ENCODE assay signal across 21 cellular contexts in the genomic region with DNA sequence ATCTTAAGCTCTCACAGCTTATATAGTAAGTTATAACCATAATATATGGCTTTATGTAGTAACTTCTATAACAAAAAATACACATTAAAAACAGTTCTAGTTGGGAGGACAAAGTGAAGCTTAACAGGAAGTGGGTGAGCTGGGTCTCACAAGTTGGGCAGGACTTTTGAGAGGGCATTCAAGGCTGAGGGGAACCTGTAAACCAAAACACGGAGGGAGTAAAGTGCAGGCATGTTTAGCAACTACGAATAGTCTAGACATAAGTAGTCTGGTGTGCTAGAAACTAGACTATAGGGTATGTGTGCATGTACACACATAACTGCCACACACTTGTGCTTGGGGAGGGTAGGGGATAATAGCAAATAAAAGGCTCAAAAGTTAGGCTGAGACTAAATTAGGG. TPM values are rescaled to one million over a fixed set of nuclear protein-coding genes. Genes with fewer than 3 reads are reported as not detected.
DNase-seq lines count a peak whose midpoint lies in the region; ATAC-seq, FAIRE-seq and TF ChIP-seq lines count a peak whose summit lies in the region.
"Had no signal": no experiment of that assay in that cellular context is flagged by ENCODE, and none has a peak within 500 bp of the region (broad histone marks: within the 10 kb centered on the region; RNA-seq: fewer than 3 reads in every experiment).

No MANE protein-coding gene starts in this region.

- 63 to 66% methylated on average over 2 of the region's 2 CpGs for WGBS in lower leg skin, 2 donors
- 92 to 97% methylated on average over 2 of the region's 2 CpGs for WGBS in GM23248 (ENCODE audit: low coverage in 1 of 2, low lambda C conversion rate in 2 of 2, missing lambda C conversion rate in 2 of 2), 2 experiments

- H3K9me2 ChIP-seq in GM23248 (ENCODE audit: insufficient read depth): no peaks in the 10 kb centered on the region

- H2AFZ ChIP-seq in GM23248: no peak overlapping the region

- peak; percentile 52 for ATAC-seq in activated CD8-positive, alpha-beta memory T cell treated with anti-CD3 and anti-CD28 coated beads, Interleukin-2, amount 10 ng/mL, durations not matched to agents 7 days and 5 days
- ATAC-seq: heart left ventricle had no signal

- in situ Hi-C loops in GM23248 (cut with MboI): loop anchor here (25.0 kb wide), 1 partner anchor 321 kb away; no protein-coding TSS in a partner anchor

- H3F3A ChIP-seq in GM23248 (ENCODE audit: insufficient read depth): 0 out of 2 replicates have a peak, but pooled peaks cover 4% of the 10 kb centered on the region

- peak overlapping the region; percentile 21 for H3K27ac ChIP-seq in effector memory CD4-positive, alpha-beta T cell (ENCODE audit: insufficient read depth, low read length, poor library complexity, severe bottlenecking)
- H3K27ac ChIP-seq in substantia nigra (ENCODE audit: low read depth, low read length, poor library complexity, severe bottlenecking) (peak overlapping the region; percentile 97), GM23248 (no peak overlapping the region)
- H3K27ac ChIP-seq: A549 had no signal

- DNase-seq in activated CD8-positive, alpha-beta memory T cell treated with anti-CD3 and anti-CD28 coated beads, Interleukin-2, amount 10 ng/mL, durations not matched to agents 7 days and 5 days: peak; percentile 47
- DNase-seq in activated CD8-positive, alpha-beta memory T cell treated with anti-CD3 and anti-CD28 coated beads, Interleukin-2, amount 50 U/mL, for 4 hours: no peak
- DNase-seq in HTR-8/SVneo (ENCODE audit: insufficient read length, low spot score) (no peak), substantia nigra (lab: John Stamatoyannopoulos, UW) (no peak), lower leg skin (ENCODE audit: low spot score in 2 of 2) (no peak), GM23248 (no peak), DMS 273 treated with DMSO at 0.1 percent for 48 hours (lab: John Stamatoyannopoulos, UW) (no peak)
- no peak for DNase-seq in effector memory CD4-positive, alpha-beta T cell
- DNase-seq: activated CD4-positive, CD25-positive, alpha-beta regulatory T cell treated with anti-CD3 and anti-CD28 coated beads, Interleukin-2, amount 50 U/mL, for 72 hours; activated T-cell treated with anti-CD3 and anti-CD28 coated beads for 4 hours; Caco-2; caudate nucleus; effector CD8-positive, alpha-beta T cell; heart left ventricle; MM.1S; NCI-H2029 treated with DMSO at 0.1 percent for 48 hours; NCI-H510A treated with DMSO at 0.1 percent for 48 hours; SHP77 treated with DMSO at 0.1 percent for 48 hours had no signal

- H3K4me3 ChIP-seq in effector memory CD4-positive, alpha-beta T cell (ENCODE audit: insufficient read depth, low read depth, low read length, poor library complexity, severe bottlenecking): no peak overlapping the region
- H3K4me3 ChIP-seq in lower leg skin (ENCODE audit: low read depth, poor library complexity, severe bottlenecking): no peak overlapping the region
- no peak overlapping the region for H3K4me3 ChIP-seq in GM23248
- H3K4me3 ChIP-seq: A549, heart left ventricle, lung had no signal

- no peak overlapping the region for H3K4me2 ChIP-seq in GM23248 (ENCODE audit: unreplicated experiment)
- H3K4me2 ChIP-seq: A549 had no signal

- no peaks in the 10 kb centered on the region for H3K36me3 ChIP-seq in effector memory CD4-positive, alpha-beta T cell (ENCODE audit: control insufficient read depth, insufficient read depth, low read length)
- peaks cover 14% of the 10 kb centered on the region for H3K36me3 ChIP-seq in GM23248 (ENCODE audit: low read depth)

- peaks cover 19% of the 10 kb centered on the region for H3K4me1 ChIP-seq in effector memory CD4-positive, alpha-beta T cell (ENCODE audit: control insufficient read depth, insufficient read depth, low read length, poor library complexity, severe bottlenecking)
- no peaks in the 10 kb centered on the region for H3K4me1 ChIP-seq in GM23248 (ENCODE audit: insufficient read depth)
- H3K4me1 ChIP-seq: A549, Caco-2 had no signal

- CTCF ChIA-PET in activated CD8-positive, alpha-beta memory T cell treated with anti-CD3 and anti-CD28 coated beads, Interleukin-2, amount 10 ng/mL, durations not matched to agents 7 days and 5 days (lab: Charles Lee): interaction anchor here (1.3 to 9.0 kb wide), 10 partner anchors 9 to 420 kb away, joined by 3 to 138 read pairs (median 5); partner anchors contain the start of gene NEK9

- no peak for TF ChIP-seq CTCF in lower leg skin (IDR thresholded peaks at IDR 0.05)

- H3K27me3 Mint-ChIP-seq in activated CD8-positive, alpha-beta memory T cell treated with anti-CD3 and anti-CD28 coated beads, Interleukin-2, amount 10 ng/mL, durations not matched to agents 7 days and 5 days: no peaks in the 10 kb centered on the region

- peaks cover 18% of the 10 kb centered on the region for H3K36me3 Mint-ChIP-seq in activated CD8-positive, alpha-beta memory T cell treated with anti-CD3 and anti-CD28 coated beads, Interleukin-2, amount 10 ng/mL, durations not matched to agents 7 days and 5 days

- no peaks in the 10 kb centered on the region for H3K9me3 ChIP-seq in effector memory CD4-positive, alpha-beta T cell (ENCODE audit: control insufficient read depth, low read length)
- no peaks in the 10 kb centered on the region for H3K9me3 ChIP-seq in GM23248 (ENCODE audit: low read depth)
- H3K9me3 ChIP-seq: A549, Caco-2, heart left ventricle had no signal

- H3K9ac ChIP-seq in GM23248: no peak overlapping the region

- FAIRE-seq in HTR-8/SVneo (lab: Jason Lieb, UNC): peak; percentile 90
- FAIRE-seq: A549 had no signal

- no peaks in the 10 kb centered on the region for H4K20me1 ChIP-seq in GM23248 (ENCODE audit: insufficient read depth)

- peak overlapping the region; percentile 3 for H3K4me3 Mint-ChIP-seq in activated CD8-positive, alpha-beta memory T cell treated with anti-CD3 and anti-CD28 coated beads, Interleukin-2, amount 10 ng/mL, durations not matched to agents 7 days and 5 days
- H3K4me3 Mint-ChIP-seq: nephron had no signal

- TF ChIP-seq POLR2A in lower leg skin (IDR thresholded peaks at IDR 0.05): no peak

- H3K79me2 ChIP-seq in GM23248 (ENCODE audit: insufficient read depth): peaks cover 98% of the 10 kb centered on the region

- H3K4me1 Mint-ChIP-seq in activated CD8-positive, alpha-beta memory T cell treated with anti-CD3 and anti-CD28 coated beads, Interleukin-2, amount 10 ng/mL, durations not matched to agents 7 days and 5 days: peaks cover 53% of the 10 kb centered on the region

- peak overlapping the region; percentile 38 for H3K27ac Mint-ChIP-seq in activated CD8-positive, alpha-beta memory T cell treated with anti-CD3 and anti-CD28 coated beads, Interleukin-2, amount 10 ng/mL, durations not matched to agents 7 days and 5 days

- no peaks in the 10 kb centered on the region for H3K27me3 ChIP-seq in effector memory CD4-positive, alpha-beta T cell (replicated peaks; ENCODE audit: control insufficient read depth, insufficient read depth, low read length, poor library complexity, severe bottlenecking)
- H3K27me3 ChIP-seq in GM23248 (replicated peaks; ENCODE audit: insufficient read depth): no peaks in the 10 kb centered on the region
- H3K27me3 ChIP-seq: heart left ventricle had no signal

- no peaks in the 10 kb centered on the region for H3K9me3 Mint-ChIP-seq in activated CD8-positive, alpha-beta memory T cell treated with anti-CD3 and anti-CD28 coated beads, Interleukin-2, amount 10 ng/mL, durations not matched to agents 7 days and 5 days (ENCODE audit: low read depth)
- H3K9me3 Mint-ChIP-seq: nephron had no signal

- intact Hi-C loops in lower leg skin (cut with DNase I; ENCODE audit: low total_unique reads): no loop called here

RNA-seq across cellular contexts. Expression of gene NEK9, which starts 14.2 kb away (rescaled TPM):
- 10 to 100 TPM; 83.0 to 86.4 TPM for total RNA-seq in activated CD8-positive, alpha-beta memory T cell treated with anti-CD3 and anti-CD28 coated beads, Interleukin-2, amount 10 ng/mL, durations not matched to agents 7 days and 5 days
- 10 to 100 TPM; 28.7 to 73.9 (median 59.4) TPM for total RNA-seq in lower leg skin
- 27.6 and 41.0 TPM in 2 replicates for total RNA-seq in GM23248 (2014; rRNA removed; shearing (Covaris generic))
- polyA plus RNA-seq in GM23248 (2016; fragmentation: Nextera tagmentation; extraction: Ambion mirVana): 41.2 and 47.6 TPM in 2 replicates

RNA-seq across cellular contexts. Expression of gene TMED10, which starts 35.4 kb away (rescaled TPM):
- 100 to 1,000 TPM; 129 to 166 TPM for total RNA-seq in activated CD8-positive, alpha-beta memory T cell treated with anti-CD3 and anti-CD28 coated beads, Interleukin-2, amount 10 ng/mL, durations not matched to agents 7 days and 5 days
- total RNA-seq in lower leg skin: 100 to 1,000 TPM; 144 to 208 (median 184) TPM
- total RNA-seq in GM23248 (2014; rRNA removed; shearing (Covaris generic)): 359 and 363 TPM in 2 replicates
- polyA plus RNA-seq in GM23248 (2016; fragmentation: Nextera tagmentation; extraction: Ambion mirVana): 540 and 553 TPM in 2 replicates
